In the genomic region with DNA sequence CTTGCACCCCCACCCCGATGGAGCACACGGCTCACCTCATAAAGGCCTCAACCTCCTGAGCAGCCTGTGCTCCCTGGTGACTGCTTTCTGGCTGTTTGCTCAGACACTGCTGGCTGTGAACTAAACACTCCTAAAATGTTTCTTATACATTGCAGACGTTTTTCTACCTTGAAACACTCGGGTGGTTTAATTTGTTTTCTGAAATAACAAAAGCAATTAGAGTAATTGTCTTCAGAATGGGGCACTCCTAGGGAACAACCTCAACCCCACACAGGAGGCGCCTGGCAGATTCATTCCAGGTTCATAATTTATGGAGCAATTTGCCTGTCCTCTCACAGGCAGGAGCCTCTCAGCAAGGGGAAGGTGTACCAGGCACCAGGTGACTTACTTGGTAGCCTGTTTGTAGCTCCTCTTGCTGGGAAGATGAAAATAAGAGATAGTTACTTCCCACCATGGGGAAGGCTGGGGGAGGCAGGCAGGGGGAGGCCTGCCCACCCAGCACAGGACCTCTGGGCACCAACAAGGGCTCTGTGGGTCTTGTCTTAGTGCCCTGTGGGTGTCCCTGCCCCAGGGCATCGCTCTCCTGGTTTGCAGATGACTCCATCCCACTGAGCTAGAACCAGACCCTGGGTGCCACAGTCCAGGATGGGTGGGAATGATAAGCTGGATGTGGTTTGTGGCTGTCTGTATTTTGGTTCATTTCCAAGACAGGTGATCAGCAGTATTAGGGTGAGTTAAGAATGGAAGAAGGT, we compare ENCODE assay signal across 17 cellular contexts.
A peak's percentile ranks its signal among the peaks of the same experiment; 100 is the strongest.
DNase-seq lines count a peak whose midpoint lies in the region; ATAC-seq and TF ChIP-seq lines count a peak whose summit lies in the region.
"Had no signal": no experiment of that assay in that cellular context is flagged by ENCODE, and none has a peak within 500 bp of the region (broad histone marks: within the 10 kb centered on the region; RNA-seq: fewer than 3 reads in every experiment).

No MANE protein-coding gene starts in this region.

- no peaks in the 10 kb centered on the region for H3K79me2 ChIP-seq in DND-41 (ENCODE audit: insufficient read depth, low read length)

- H4K20me1 ChIP-seq in DND-41 (ENCODE audit: insufficient read depth, low read length) = no peaks in the 10 kb centered on the region

- H3K4me3 Mint-ChIP-seq in nephron progenitor cell = no peak overlapping the region
- H3K4me3 Mint-ChIP-seq: CD8-positive, alpha-beta T cell had no signal

- peaks cover 36% of the 10 kb centered on the region for H3K4me1 ChIP-seq in DND-41 (ENCODE audit: insufficient read depth, low read length)
- H3K4me1 ChIP-seq in tibial nerve = no peaks in the 10 kb centered on the region
- H3K4me1 ChIP-seq: gastroesophageal sphincter had no signal

- H3K27me3 ChIP-seq in DND-41 (ENCODE audit: insufficient read depth, low read length, poor library complexity) (no peaks in the 10 kb centered on the region), tibial nerve (no peaks in the 10 kb centered on the region)
- H3K27me3 ChIP-seq: esophagus squamous epithelium had no signal

- H3K27me3 Mint-ChIP-seq in nephron progenitor cell (ENCODE audit: low read depth, poor library complexity) = peaks cover 25% of the 10 kb centered on the region

- no peak overlapping the region for H3K9ac ChIP-seq in DND-41 (ENCODE audit: low read depth, low read length)

- H3K4me1 Mint-ChIP-seq in nephron progenitor cell = peaks cover 15% of the 10 kb centered on the region

- TF ChIP-seq POLR2A in tibial nerve (IDR thresholded peaks at IDR 0.05) = no peak

- no peak overlapping the region for H2AFZ ChIP-seq in DND-41 (ENCODE audit: low read depth, low read length)

- no peak overlapping the region; the same call in 1 of the 2 replicates for H3K4me2 ChIP-seq in DND-41 (ENCODE audit: insufficient read depth, low read length)

- no peak overlapping the region for H3K27ac Mint-ChIP-seq in nephron progenitor cell
- H3K27ac Mint-ChIP-seq: activated naive CD4-positive, alpha-beta T cell treated with anti-CD3 and anti-CD28 coated beads, Interleukin-2, amount 50 U/mL, for 72 hours; CD8-positive, alpha-beta T cell had no signal

- no peaks in the 10 kb centered on the region for H3K9me3 Mint-ChIP-seq in nephron progenitor cell
- H3K9me3 Mint-ChIP-seq: activated naive CD4-positive, alpha-beta T cell treated with anti-CD3 and anti-CD28 coated beads, Interleukin-2, amount 50 U/mL, for 72 hours; CD8-positive, alpha-beta T cell had no signal

- DNase-seq in DND-41 (no peak), NCI-H2081 treated with DMSO at 0.1 percent for 48 hours (lab: John Stamatoyannopoulos, UW) (peak; percentile 40), nephron progenitor cell (peak; percentile 21), tibial nerve (ENCODE audit: low spot score in 2 of 2) (no peak)
- DNase-seq: activated CD4-positive, CD25-positive, alpha-beta regulatory T cell treated with anti-CD3 and anti-CD28 coated beads, Interleukin-2, amount 50 U/mL, for 72 hours; effector CD8-positive, alpha-beta T cell; esophagus squamous epithelium; NCI-H187; NCI-H510A; stimulated activated CD4-positive, alpha-beta T cell treated with anti-CD3 and anti-CD28 coated beads, Interleukin-15, amount 100 ng/mL, for 24 hours had no signal

- WGBS in tibial nerve, 2 donors = 53 to 65% methylated on average over 6 of the region's 6 CpGs

- no peak overlapping the region for H3K4me3 ChIP-seq in DND-41 (ENCODE audit: low read depth in 1 of 2, low read length in 2 of 2)
- H3K4me3 ChIP-seq in tibial nerve = no peak overlapping the region
- H3K4me3 ChIP-seq: esophagus squamous epithelium, gastroesophageal sphincter had no signal

- ATAC-seq in DND-41 (ENCODE audit: insufficient read depth, low read depth) = no peak
- no peak for ATAC-seq in GM21381 (IDR thresholded peaks at IDR 0.05; ENCODE audit: unreplicated experiment)
- ATAC-seq in GM21367 (IDR thresholded peaks at IDR 0.05; ENCODE audit: unreplicated experiment) = no peak
- ATAC-seq: gastroesophageal sphincter, sciatic nerve had no signal

- no peaks in the 10 kb centered on the region for H3K36me3 ChIP-seq in DND-41 (ENCODE audit: insufficient read depth, low read length)
- no peaks in the 10 kb centered on the region for H3K36me3 ChIP-seq in tibial nerve
- H3K36me3 ChIP-seq: esophagus squamous epithelium, gastroesophageal sphincter had no signal

- H3K9me3 ChIP-seq in DND-41 (ENCODE audit: insufficient read depth, low read length, severe bottlenecking) = no peaks in the 10 kb centered on the region
- no peaks in the 10 kb centered on the region for H3K9me3 ChIP-seq in tibial nerve
- H3K9me3 ChIP-seq: esophagus squamous epithelium, gastroesophageal sphincter had no signal

- peak overlapping the region; percentile 44 for H3K27ac ChIP-seq in DND-41 (ENCODE audit: low read length)
- H3K27ac ChIP-seq in VCaP = peak overlapping the region; percentile 20; the same call in 1 of the 2 replicates
- no peak overlapping the region for H3K27ac ChIP-seq in tibial nerve
- H3K27ac ChIP-seq: esophagus squamous epithelium, gastroesophageal sphincter had no signal

- TF ChIP-seq EP300 in tibial nerve (IDR thresholded peaks at IDR 0.05) = no peak

- H3K36me3 Mint-ChIP-seq in nephron progenitor cell (ENCODE audit: low read depth) = no peaks in the 10 kb centered on the region
- H3K36me3 Mint-ChIP-seq: activated naive CD4-positive, alpha-beta T cell treated with anti-CD3 and anti-CD28 coated beads, Interleukin-2, amount 50 U/mL, for 72 hours; CD8-positive, alpha-beta T cell had no signal

- TF ChIP-seq CTCF in DND-41 (IDR thresholded peaks at IDR 0.05; ENCODE audit: borderline replicate concordance, extremely low read depth, low read length, poor library complexity, severe bottlenecking) (no peak), VCaP (conservative IDR thresholded peaks at IDR 0.05) (no peak), nephron progenitor cell (IDR thresholded peaks at IDR 0.05) (no peak), tibial nerve (IDR thresholded peaks at IDR 0.05) (no peak)

Comparison
In these comparisons a context has a peak if more than half of its experiments do, and no peak if none do; other contexts are left out.
1. DNase-seq: peak in NCI-H2081 treated with DMSO at 0.1 percent for 48 hours (single experiment) and nephron progenitor cell (single experiment); none in DND-41 (single experiment) and tibial nerve (0 of 2).
2. H3K27ac ChIP-seq: peak in DND-41 (single experiment) and VCaP (single experiment); none in tibial nerve (0 of 4).